ENCODE assay signal across 11 cellular contexts in the genomic region with DNA sequence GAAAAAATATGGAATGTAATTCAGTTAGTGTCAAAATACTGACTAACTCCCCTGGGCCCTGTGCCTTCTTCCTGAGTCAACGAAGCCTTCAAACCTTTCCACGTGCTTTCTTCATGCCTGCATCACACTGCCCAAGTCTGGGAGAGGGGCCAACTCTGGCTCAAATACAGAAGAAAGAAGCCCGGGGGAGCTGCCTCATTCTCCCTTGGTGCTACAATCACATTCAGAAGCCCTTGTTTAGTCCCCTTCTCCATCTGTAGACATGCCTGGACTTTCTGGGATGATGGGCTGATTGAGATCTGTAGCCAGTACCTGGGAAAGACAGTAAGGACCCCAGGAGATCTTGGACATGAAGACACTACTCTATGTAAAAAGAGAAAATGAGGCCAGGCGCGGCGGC.
A peak's percentile ranks its signal among the peaks of the same experiment; 100 is the strongest.
DNase-seq lines count a peak whose midpoint lies in the region; ATAC-seq and TF ChIP-seq lines count a peak whose summit lies in the region.
"Had no signal": no experiment of that assay in that cellular context is flagged by ENCODE, and none has a peak within 500 bp of the region (broad histone marks: within the 10 kb centered on the region; RNA-seq: fewer than 3 reads in every experiment).

No MANE protein-coding gene starts in this region.

- DNase-seq in M059J (ENCODE audit: low read depth) (peak; percentile 91), dedifferentiated amniotic fluid mesenchymal stem cell (ENCODE audit: extremely low spot score) (peak; percentile 68), omental fat pad (ENCODE audit: low spot score) (no peak), Peyer's patch (no peak), ecto neural progenitor cell (ENCODE audit: low spot score) (no peak)
- DNase-seq in activated CD8-positive, alpha-beta memory T cell treated with anti-CD3 and anti-CD28 coated beads for 24 hours: no peak
- DNase-seq: activated CD4-positive, alpha-beta T cell treated with anti-CD3 and anti-CD28 coated beads for 4 hours; naive thymus-derived CD4-positive, alpha-beta T cell; NCI-H187 treated with DMSO at 0.1 percent for 48 hours had no signal

- no peak overlapping the region for H3K4me3 ChIP-seq in BLaER1 treated with 17β-estradiol and CSF1 and Interleukin-3, amounts not matched to agents 10 nM and 100 nM
- H3K4me3 ChIP-seq in Peyer's patch: no peak overlapping the region

- no peaks in the 10 kb centered on the region for H3K36me3 ChIP-seq in BLaER1 treated with 17β-estradiol and CSF1 and Interleukin-3, amounts not matched to agents 10 nM and 100 nM
- no peaks in the 10 kb centered on the region for H3K36me3 ChIP-seq in Peyer's patch

- H3K4me2 ChIP-seq in BLaER1 treated with 17β-estradiol and CSF1 and Interleukin-3, amounts not matched to agents 10 nM and 100 nM: peak overlapping the region in 7 of 11 experiments; percentile 19 to 58 (median 47); a peak in 10 of 22 replicates

- TF ChIP-seq CTCF in omental fat pad (IDR thresholded peaks at IDR 0.05) (no peak), Peyer's patch (IDR thresholded peaks at IDR 0.05) (no peak)

- TF ChIP-seq POLR2A in Peyer's patch (IDR thresholded peaks at IDR 0.05): no peak

- no peak overlapping the region for H3K27ac ChIP-seq in BLaER1 treated with 17β-estradiol and CSF1 and Interleukin-3, amounts not matched to agents 10 nM and 100 nM
- no peak overlapping the region for H3K27ac ChIP-seq in Peyer's patch

- no peaks in the 10 kb centered on the region for H4K20me1 ChIP-seq in BLaER1 treated with 17β-estradiol and CSF1 and Interleukin-3, amounts not matched to agents 10 nM and 100 nM

- H3K4me1 ChIP-seq in BLaER1 treated with 17β-estradiol and CSF1 and Interleukin-3, amounts not matched to agents 10 nM and 100 nM: peaks cover 0 to 12% (median 6%) of the 10 kb centered on the region in 10 experiments; a peak in 11 of 20 replicates
- no peaks in the 10 kb centered on the region for H3K4me1 ChIP-seq in Peyer's patch

- ATAC-seq in omental fat pad (ENCODE audit: low FRiP score) (peak; percentile 84), HG03108 (IDR thresholded peaks at IDR 0.05; ENCODE audit: unreplicated experiment) (no peak)
- ATAC-seq: naive thymus-derived CD4-positive, alpha-beta T cell had no signal

- H3K9me3 ChIP-seq in BLaER1 treated with 17β-estradiol and CSF1 and Interleukin-3, amounts not matched to agents 10 nM and 100 nM (replicated peaks in 1 of 11): no peaks in the 10 kb centered on the region
- H3K9me3 ChIP-seq in Peyer's patch: no peaks in the 10 kb centered on the region

- H3K9ac ChIP-seq in BLaER1 treated with 17β-estradiol and CSF1 and Interleukin-3, amounts not matched to agents 10 nM and 100 nM: no peak overlapping the region

- no peaks in the 10 kb centered on the region for H3K27me3 ChIP-seq in BLaER1 treated with 17β-estradiol and CSF1 and Interleukin-3, amounts not matched to agents 10 nM and 100 nM
- no peaks in the 10 kb centered on the region for H3K27me3 ChIP-seq in Peyer's patch

Comparison
In these comparisons a context has a peak if more than half of its experiments do, and no peak if none do; other contexts are left out.
1. DNase-seq: peak in M059J (single experiment) and dedifferentiated amniotic fluid mesenchymal stem cell (single experiment); none in omental fat pad (single experiment), activated CD8-positive, alpha-beta memory T cell treated with anti-CD3 and anti-CD28 coated beads for 24 hours (single experiment), Peyer's patch (0 of 3) and ecto neural progenitor cell (single experiment).